In the genomic region with DNA sequence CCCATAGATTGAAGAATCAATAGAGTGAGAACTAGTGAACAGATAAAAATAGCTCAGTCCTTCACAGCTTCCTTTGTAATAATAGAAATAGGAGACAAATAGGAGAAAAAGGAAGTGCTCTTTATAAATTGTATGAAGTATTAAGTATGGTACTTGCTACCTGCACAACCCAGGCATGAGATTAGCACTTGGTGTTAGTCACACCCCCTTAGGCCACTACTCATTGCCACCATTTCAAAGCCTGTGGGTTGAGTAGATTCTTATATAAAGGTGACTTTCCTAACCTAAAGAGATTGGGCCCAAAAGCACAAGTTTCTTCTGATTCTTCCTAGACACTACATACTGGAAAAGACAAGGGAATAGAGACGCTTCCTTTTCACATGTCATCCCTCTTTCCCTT, we compare ENCODE assay signal across 30 cellular contexts. TPM values are rescaled to one million over a fixed set of nuclear protein-coding genes. Genes with fewer than 3 reads are reported as not detected.
DNase-seq lines count a peak whose midpoint lies in the region; ATAC-seq and TF ChIP-seq lines count a peak whose summit lies in the region.
"Had no signal": no experiment of that assay in that cellular context is flagged by ENCODE, and none has a peak within 500 bp of the region (broad histone marks: within the 10 kb centered on the region; RNA-seq: fewer than 3 reads in every experiment).

No MANE protein-coding gene starts in this region.

- H3K4me3 ChIP-seq in left ventricle myocardium inferior: no peak overlapping the region
- no peak overlapping the region for H3K4me3 ChIP-seq in psoas muscle
- no peak overlapping the region for H3K4me3 ChIP-seq in uterus
- H3K4me3 ChIP-seq: A549, pancreas had no signal

- H3K27ac Mint-ChIP-seq in stimulated activated effector memory CD8-positive, alpha-beta T cell treated with anti-CD3 and anti-CD28 coated beads, Interleukin-12 subunit alpha, Interleukin-12 subunit beta, amount 100 ng/mL, for 72 hours: no peak overlapping the region
- H3K27ac Mint-ChIP-seq: activated CD4-positive, alpha-beta T cell treated with anti-CD3 and anti-CD28 coated beads, Interleukin-2, amount 10 ng/mL, durations not matched to agents 7 days and 5 days; activated naive CD8-positive, alpha-beta T cell treated with anti-CD3 and anti-CD28 coated beads, Interleukin-2, amount 50 U/mL, for 24 hours; stimulated activated memory B cell treated with anti-CD40 and anti-IgM and Interleukin-4, amounts not matched to agents 10 μg/mL and 1 μg/mL and 100 μg/mL, for 72 hours had no signal

- intact Hi-C loops in left ventricle myocardium inferior (cut with micrococcal nuclease) (no loop called here), Right ventricle myocardium inferior (cut with DNase I) (no loop called here), psoas muscle (cut with DNase I) (no loop called here), uterus (cut with DNase I; ENCODE audit: low total_unique reads) (no loop called here)

- H3K36me3 ChIP-seq in left ventricle myocardium inferior: no peaks in the 10 kb centered on the region
- no peaks in the 10 kb centered on the region for H3K36me3 ChIP-seq in psoas muscle (ENCODE audit: insufficient read depth in 1 of 2, low read depth in 1 of 2)
- no peaks in the 10 kb centered on the region for H3K36me3 ChIP-seq in uterus
- H3K36me3 ChIP-seq: pancreas had no signal

- TF ChIP-seq CTCF in left ventricle myocardium inferior (IDR thresholded peaks at IDR 0.05; ENCODE audit: borderline replicate concordance) (no peak), psoas muscle (IDR thresholded peaks at IDR 0.05) (no peak), uterus (IDR thresholded peaks at IDR 0.05) (no peak)

- H3K4me3 Mint-ChIP-seq in stimulated activated effector memory CD8-positive, alpha-beta T cell treated with anti-CD3 and anti-CD28 coated beads, Interleukin-12 subunit alpha, Interleukin-12 subunit beta, amount 100 ng/mL, for 72 hours: no peak overlapping the region
- H3K4me3 Mint-ChIP-seq: activated CD4-positive, alpha-beta T cell treated with anti-CD3 and anti-CD28 coated beads, Interleukin-2, amount 10 ng/mL, durations not matched to agents 7 days and 5 days; activated naive CD8-positive, alpha-beta T cell treated with anti-CD3 and anti-CD28 coated beads, Interleukin-2, amount 50 U/mL, for 24 hours; activated T-cell treated with anti-CD3 and anti-CD28 coated beads, Interleukin-2, amount 50 U/mL, for 4 hours; nephron progenitor cell; stimulated activated memory B cell treated with anti-CD40 and anti-IgM and Interleukin-4, amounts not matched to agents 10 μg/mL and 1 μg/mL and 100 μg/mL, for 72 hours had no signal

- whole genome bisulfite sequencing in psoas muscle, 3 donors: 79 to 94% (median 92%) methylated on average over 1 of the region's 1 CpG

- DNase-seq in left ventricle myocardium inferior (no peak), Right ventricle myocardium inferior (ENCODE audit: missing footprints) (no peak), epithelial cell of prostate (ENCODE audit: low read depth, low spot score) (no peak), psoas muscle (no peak), uterus (no peak)
- DNase-seq in stimulated activated effector memory CD8-positive, alpha-beta T cell treated with anti-CD3 and anti-CD28 coated beads, Interleukin-12 subunit alpha, Interleukin-12 subunit beta, amount 100 ng/mL, for 72 hours (ENCODE audit: low spot score in 2 of 2): no peak
- DNase-seq: activated CD4-positive, alpha-beta T cell treated with anti-CD3 and anti-CD28 coated beads, Interleukin-2, amount 10 ng/mL, durations not matched to agents 7 days and 5 days; activated gamma-delta T cell treated with Interleukin-2 at 50 U/mL for 16 hours; activated naive CD8-positive, alpha-beta T cell treated with anti-CD3 and anti-CD28 coated beads, Interleukin-2, amount 50 U/mL, for 24 hours; activated T-cell treated with anti-CD3 and anti-CD28 coated beads, Interleukin-2, amount 50 U/mL, for 4 hours; foreskin melanocyte; H7; hypothalamus; NCI-H1092; NCI-H187; NCI-H2171; NCI-H510A; nephron progenitor cell; NK-92 treated with Interleukin-12 subunit alpha and Interleukin-12 subunit beta, amount 100 ng/mL, for 24 hours; pancreas; PC-3; right cardiac atrium; stimulated activated CD4-positive, alpha-beta T cell treated with anti-CD3 and anti-CD28 coated beads, Interleukin-12 subunit alpha, Interleukin-12 subunit beta, amount 100 ng/mL, for 4 hours; stimulated activated CD4-positive, alpha-beta T cell treated with anti-CD3 and anti-CD28 coated beads, Interleukin-4, amount 100 ng/mL, for 24 hours; T-helper 9 cell had no signal

- peaks cover 9% of the 10 kb centered on the region for H3K36me3 Mint-ChIP-seq in stimulated activated effector memory CD8-positive, alpha-beta T cell treated with anti-CD3 and anti-CD28 coated beads, Interleukin-12 subunit alpha, Interleukin-12 subunit beta, amount 100 ng/mL, for 72 hours
- H3K36me3 Mint-ChIP-seq: IgD-negative memory B cell had no signal

- no peaks in the 10 kb centered on the region for H3K9me3 Mint-ChIP-seq in stimulated activated effector memory CD8-positive, alpha-beta T cell treated with anti-CD3 and anti-CD28 coated beads, Interleukin-12 subunit alpha, Interleukin-12 subunit beta, amount 100 ng/mL, for 72 hours
- H3K9me3 Mint-ChIP-seq: activated CD4-positive, alpha-beta T cell treated with anti-CD3 and anti-CD28 coated beads, Interleukin-2, amount 10 ng/mL, durations not matched to agents 7 days and 5 days; activated naive CD8-positive, alpha-beta T cell treated with anti-CD3 and anti-CD28 coated beads, Interleukin-2, amount 50 U/mL, for 24 hours; activated T-cell treated with anti-CD3 and anti-CD28 coated beads, Interleukin-2, amount 50 U/mL, for 4 hours; IgD-negative memory B cell; stimulated activated memory B cell treated with anti-CD40 and anti-IgM and Interleukin-4, amounts not matched to agents 10 μg/mL and 1 μg/mL and 100 μg/mL, for 72 hours had no signal

- peaks cover 17% of the 10 kb centered on the region for H3K4me1 Mint-ChIP-seq in stimulated activated effector memory CD8-positive, alpha-beta T cell treated with anti-CD3 and anti-CD28 coated beads, Interleukin-12 subunit alpha, Interleukin-12 subunit beta, amount 100 ng/mL, for 72 hours
- H3K4me1 Mint-ChIP-seq: activated naive CD8-positive, alpha-beta T cell treated with anti-CD3 and anti-CD28 coated beads, Interleukin-2, amount 50 U/mL, for 24 hours; stimulated activated memory B cell treated with anti-CD40 and anti-IgM and Interleukin-4, amounts not matched to agents 10 μg/mL and 1 μg/mL and 100 μg/mL, for 72 hours had no signal

- no peaks in the 10 kb centered on the region for H3K9me3 ChIP-seq in left ventricle myocardium inferior (replicated peaks)
- H3K9me3 ChIP-seq in psoas muscle: no peaks in the 10 kb centered on the region
- no peaks in the 10 kb centered on the region for H3K9me3 ChIP-seq in uterus
- H3K9me3 ChIP-seq: A549, pancreas had no signal

- ATAC-seq in Right ventricle myocardium inferior (no peak), psoas muscle (no peak), GM18520 (IDR thresholded peaks at IDR 0.05; ENCODE audit: unreplicated experiment) (no peak), GM21723 (IDR thresholded peaks at IDR 0.05; ENCODE audit: unreplicated experiment) (no peak)
- ATAC-seq in stimulated activated effector memory CD8-positive, alpha-beta T cell treated with anti-CD3 and anti-CD28 coated beads, Interleukin-12 subunit alpha, Interleukin-12 subunit beta, amount 100 ng/mL, for 72 hours: no peak
- ATAC-seq: A549; activated naive CD8-positive, alpha-beta T cell treated with anti-CD3 and anti-CD28 coated beads, Interleukin-2, amount 50 U/mL, for 24 hours; activated T-cell treated with anti-CD3 and anti-CD28 coated beads, Interleukin-2, amount 50 U/mL, for 4 hours; pancreas; PC-3; stimulated activated memory B cell treated with anti-CD40 and anti-IgM and Interleukin-4, amounts not matched to agents 10 μg/mL and 1 μg/mL and 100 μg/mL, for 72 hours had no signal

- H3K4me1 ChIP-seq in left ventricle myocardium inferior (peaks cover 68% of the 10 kb centered on the region), psoas muscle (peaks cover 43% of the 10 kb centered on the region), uterus (peaks cover 0 to 7% of the 10 kb centered on the region in 2 donors)
- H3K4me1 ChIP-seq: A549, pancreas had no signal

- TF ChIP-seq POLR2A in uterus (IDR thresholded peaks at IDR 0.05): no peak

- no peaks in the 10 kb centered on the region for H3K27me3 ChIP-seq in left ventricle myocardium inferior (ENCODE audit: low read depth)
- H3K27me3 ChIP-seq in psoas muscle (ENCODE audit: insufficient read depth in 3 of 3, low read length in 2 of 3): no peaks in the 10 kb centered on the region
- H3K27me3 ChIP-seq in uterus: no peaks in the 10 kb centered on the region
- H3K27me3 ChIP-seq: pancreas had no signal

- H3K27ac ChIP-seq in left ventricle myocardium inferior (replicated peaks): peak overlapping the region; percentile 85
- H3K27ac ChIP-seq in epithelial cell of prostate: peak overlapping the region; percentile 7
- H3K27ac ChIP-seq in psoas muscle: peak overlapping the region; percentile 54
- H3K27ac ChIP-seq in uterus: peak overlapping the region; percentile 8 to 68
- H3K27ac ChIP-seq: A549, pancreas had no signal

RNA-seq across cellular contexts. Expression of a gene that starts 37.7 kb away (rescaled TPM):
- total RNA-seq in left ventricle myocardium inferior (3.6 TPM), Right ventricle myocardium inferior (4.3 TPM), psoas muscle (1 to 10 TPM in 3 of 4 donors, under 1 TPM in 1; 0.97 to 2.4 (median 1.6) TPM), uterus (1 to 10 TPM in 3 of 4 donors, not detected in 1; 3.3 to 9.9 (median 8.9) TPM)
- 1 to 10 TPM in 2 of 3 donors, under 1 TPM in 1; 0.97 to 1.7 (median 1.7) TPM for polyA plus RNA-seq in psoas muscle

Comparison
In these comparisons a context has a peak if more than half of its experiments do, and no peak if none do; other contexts are left out.
1. H3K27ac ChIP-seq: peak in every context shown above with its lines; median percentile 85 in left ventricle myocardium inferior; 54 in psoas muscle; 38 in uterus; 7 in epithelial cell of prostate.